Comparison of ENCODE assay signal across 10 cellular contexts in the genomic region with DNA sequence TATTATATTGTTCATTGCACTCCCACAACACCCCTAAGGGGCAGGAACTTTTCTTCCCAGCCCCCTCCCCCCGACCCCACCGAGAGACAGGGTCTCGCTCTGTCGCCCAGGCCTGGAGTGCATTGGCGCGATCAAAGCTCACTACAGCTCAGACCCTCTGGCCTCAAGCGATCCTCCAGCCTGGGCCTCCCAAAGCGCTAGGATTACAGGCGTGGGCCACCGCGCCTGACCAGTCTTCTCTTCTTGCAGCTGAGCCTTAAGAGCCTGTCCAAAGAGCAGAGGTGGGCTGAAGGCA. TPM values are rescaled to one million over a fixed set of nuclear protein-coding genes. Genes with fewer than 3 reads are reported as not detected.
DNase-seq lines count a peak whose midpoint lies in the region; ATAC-seq and TF ChIP-seq lines count a peak whose summit lies in the region.
"Had no signal": no experiment of that assay in that cellular context is flagged by ENCODE, and none has a peak within 500 bp of the region (broad histone marks: within the 10 kb centered on the region; RNA-seq: fewer than 3 reads in every experiment).

No MANE protein-coding gene starts in this region.

- peaks cover 4% of the 10 kb centered on the region for H4K20me1 ChIP-seq in smooth muscle cell (ENCODE audit: low read depth)

- H3K36me3 ChIP-seq in RWPE2 (ENCODE audit: low read depth) = peaks cover 41% of the 10 kb centered on the region
- no peaks in the 10 kb centered on the region for H3K36me3 ChIP-seq in smooth muscle cell (ENCODE audit: low read depth)
- H3K36me3 ChIP-seq: thoracic aorta had no signal

- ATAC-seq in activated CD4-positive, alpha-beta T cell treated with anti-CD3 and anti-CD28 coated beads for 36 hours = no peak
- ATAC-seq in RWPE2 (ENCODE audit: low read depth) (no peak), HG03439 (IDR thresholded peaks at IDR 0.05; ENCODE audit: unreplicated experiment) (no peak)

- DNase-seq in activated CD4-positive, alpha-beta T cell treated with anti-CD3 and anti-CD28 coated beads for 36 hours = no peak
- no peak for DNase-seq in activated CD4-positive, alpha-beta T cell treated with anti-CD3 and anti-CD28 coated beads, Interleukin-2, amount 50 U/mL, for 48 hours
- no peak for DNase-seq in RWPE2 (ENCODE audit: low spot score)
- DNase-seq in epithelial cell of proximal tubule (ENCODE audit: low read depth) = no peak
- DNase-seq in smooth muscle cell (lab: John Stamatoyannopoulos, UW; ENCODE audit: unreplicated experiment) = no peak
- no peak for DNase-seq in GM10266 (ENCODE audit: extremely low spot score)
- no peak for DNase-seq in OCI-M1 (lab: John Stamatoyannopoulos, UW)

- peaks cover 33% of the 10 kb centered on the region for H3K4me1 Mint-ChIP-seq in activated CD4-positive, alpha-beta T cell treated with anti-CD3 and anti-CD28 coated beads for 36 hours

- WGBS in smooth muscle cell (ENCODE audit: low lambda C conversion rate) = 51% methylated on average over 11 of the region's 11 CpGs

- H3K9me3 ChIP-seq in RWPE2 (ENCODE audit: severe bottlenecking) (no peaks in the 10 kb centered on the region), smooth muscle cell (replicated peaks; ENCODE audit: low read depth) (no peaks in the 10 kb centered on the region)
- H3K9me3 ChIP-seq: thoracic aorta had no signal

- peaks cover 36% of the 10 kb centered on the region for H3K36me3 Mint-ChIP-seq in activated CD4-positive, alpha-beta T cell treated with anti-CD3 and anti-CD28 coated beads for 36 hours (ENCODE audit: low read depth)

- H2AFZ ChIP-seq in smooth muscle cell (ENCODE audit: low read depth) = no peak overlapping the region

- peaks cover 31% of the 10 kb centered on the region for H3K79me2 ChIP-seq in smooth muscle cell (ENCODE audit: low read depth)

- H3F3A ChIP-seq in smooth muscle cell (ENCODE audit: low read depth) = no peaks in the 10 kb centered on the region

- no peak for TF ChIP-seq CTCF in RWPE2 (IDR thresholded peaks at IDR 0.05; ENCODE audit: poor library complexity, severe bottlenecking)
- TF ChIP-seq CTCF in epithelial cell of proximal tubule (conservative IDR thresholded peaks at IDR 0.05; ENCODE audit: low read depth, low read length) = no peak
- TF ChIP-seq CTCF in smooth muscle cell (IDR thresholded peaks at IDR 0.05; ENCODE audit: borderline replicate concordance, insufficient read depth, poor library complexity, severe bottlenecking) = no peak
- TF ChIP-seq CTCF in GM10266 (IDR thresholded peaks at IDR 0.05; ENCODE audit: control insufficient read depth, insufficient read depth, low read depth, missing control alignments) = no peak

- H3K4me3 ChIP-seq in RWPE2 (ENCODE audit: severe bottlenecking) (peak overlapping the region; percentile 62), epithelial cell of proximal tubule (ENCODE audit: low read depth, low read length) (peak overlapping the region; percentile 67), smooth muscle cell (peak overlapping the region; percentile 82)

- peak overlapping the region; percentile 54 for H3K27ac ChIP-seq in RWPE2 (ENCODE audit: poor library complexity, severe bottlenecking)
- H3K27ac ChIP-seq in smooth muscle cell (ENCODE audit: low read depth) = no peak overlapping the region
- H3K27ac ChIP-seq: parathyroid adenoma, thoracic aorta had no signal

- no peak overlapping the region for H3K9ac ChIP-seq in smooth muscle cell (ENCODE audit: low read depth)
- H3K9ac ChIP-seq: parathyroid adenoma had no signal

- H3K27me3 Mint-ChIP-seq in activated CD4-positive, alpha-beta T cell treated with anti-CD3 and anti-CD28 coated beads for 36 hours = no peaks in the 10 kb centered on the region

- H3K4me1 ChIP-seq in RWPE2 (ENCODE audit: insufficient read depth, poor library complexity, severe bottlenecking) (peaks cover 3% of the 10 kb centered on the region), smooth muscle cell (ENCODE audit: low read depth) (peaks cover 18% of the 10 kb centered on the region)

- no peaks in the 10 kb centered on the region for H3K27me3 ChIP-seq in RWPE2 (ENCODE audit: insufficient read depth, poor library complexity, severe bottlenecking)
- H3K27me3 ChIP-seq in smooth muscle cell (ENCODE audit: low read depth) = no peaks in the 10 kb centered on the region

- CTCF ChIA-PET in activated CD4-positive, alpha-beta T cell treated with anti-CD3 and anti-CD28 coated beads for 36 hours (lab: Charles Lee) = no interaction called here

- H3K27ac Mint-ChIP-seq in activated CD4-positive, alpha-beta T cell treated with anti-CD3 and anti-CD28 coated beads for 36 hours = no peak overlapping the region

- H3K9me3 Mint-ChIP-seq in activated CD4-positive, alpha-beta T cell treated with anti-CD3 and anti-CD28 coated beads for 36 hours (ENCODE audit: low read depth) = no peaks in the 10 kb centered on the region

- H3K4me2 ChIP-seq in smooth muscle cell = peak overlapping the region; percentile 95

- intact Hi-C loops in activated CD4-positive, alpha-beta T cell treated with anti-CD3 and anti-CD28 coated beads for 36 hours (cut with DNase I, micrococcal nuclease) = loop anchor here (1.0 to 10.0 kb wide), 6 partner anchors 240 to 1412 kb away; a partner anchor contains a TSS

- POLR2A ChIA-PET in activated CD4-positive, alpha-beta T cell treated with anti-CD3 and anti-CD28 coated beads for 36 hours (lab: Charles Lee) = interaction anchor here (1.0 kb wide), 1 partner anchor 15 kb away, joined by 3 read pairs; no protein-coding TSS in a partner anchor

- peak overlapping the region; percentile 80 for H3K4me3 Mint-ChIP-seq in activated CD4-positive, alpha-beta T cell treated with anti-CD3 and anti-CD28 coated beads for 36 hours

RNA-seq across cellular contexts. Expression of a gene that starts 0.3 kb away (rescaled TPM):
- total RNA-seq in activated CD4-positive, alpha-beta T cell treated with anti-CD3 and anti-CD28 coated beads for 36 hours = 10 to 100 TPM; 69.9 TPM
- 101 and 118 TPM in 2 replicates for total RNA-seq in epithelial cell of proximal tubule
- total RNA-seq in smooth muscle cell = 17.1 and 18.2 TPM in 2 replicates
- 22.8 and 27.3 TPM in 2 replicates for polyA plus RNA-seq in smooth muscle cell

RNA-seq across cellular contexts. Expression of a gene that starts 3.8 kb away (rescaled TPM):
- total RNA-seq in activated CD4-positive, alpha-beta T cell treated with anti-CD3 and anti-CD28 coated beads for 36 hours = 10 to 100 TPM; 32.1 to 33.3 TPM
- total RNA-seq in epithelial cell of proximal tubule (10.8 and 24.1 TPM in 2 replicates), smooth muscle cell (6.3 and 13.6 TPM in 2 replicates)
- 17.6 and 23.3 TPM in 2 replicates for polyA plus RNA-seq in smooth muscle cell

RNA-seq across cellular contexts. Expression of a gene that starts 19.3 kb away (rescaled TPM):
- total RNA-seq in activated CD4-positive, alpha-beta T cell treated with anti-CD3 and anti-CD28 coated beads for 36 hours = 10 to 100 TPM; 11.5 to 13.3 TPM
- total RNA-seq in epithelial cell of proximal tubule (1.3 and 26.5 TPM in 2 replicates), smooth muscle cell (2.0 and 3.0 TPM in 2 replicates)
- polyA plus RNA-seq in smooth muscle cell = 0.58 and 2.2 TPM in 2 replicates

RNA-seq across cellular contexts. Expression of a gene that starts 44.7 kb away (rescaled TPM):
- 10 to 100 TPM in 1 of 2 experiments, 1 to 10 TPM in 1; 9.2 to 14.5 TPM for total RNA-seq in activated CD4-positive, alpha-beta T cell treated with anti-CD3 and anti-CD28 coated beads for 36 hours
- total RNA-seq in epithelial cell of proximal tubule = 6.1 and 13.0 TPM in 2 replicates
- total RNA-seq in smooth muscle cell = 15.1 and 19.9 TPM in 2 replicates
- polyA plus RNA-seq in smooth muscle cell = 9.1 and 10.3 TPM in 2 replicates
